Comparison of ENCODE assay signal across 7 cellular contexts in genomic region chr11:111299111-111300026, GRCh38. TPM values are rescaled to one million over a fixed set of nuclear protein-coding genes. Genes with fewer than 3 reads are reported as not detected.
DNase-seq lines count a peak whose midpoint lies in the region; ATAC-seq and TF ChIP-seq lines count a peak whose summit lies in the region.

No MANE protein-coding gene starts in this region.

- ATAC-seq in GM18498 (IDR thresholded peaks at IDR 0.05; ENCODE audit: unreplicated experiment) (peak; percentile 61), HG02870 (IDR thresholded peaks at IDR 0.05; ENCODE audit: unreplicated experiment) (peak; percentile 38), GM21526 (IDR thresholded peaks at IDR 0.05; ENCODE audit: low FRiP score, unreplicated experiment) (no peak)

- TF ChIP-seq CTCF in VCaP (conservative IDR thresholded peaks at IDR 0.05), result no peak

- DNase-seq in glomerular visceral epithelial cell (ENCODE audit: extremely low spot score) (peak; percentile 4), occipital lobe (lab: John Stamatoyannopoulos, UW) (peak; percentile 30)
- DNase-seq in stimulated activated naive CD4-positive, alpha-beta T cell treated with Interleukin-2 at 50 U/mL for 16 hours (lab: John Stamatoyannopoulos, UW), result no peak

- peak overlapping the region; percentile 95 for H3K27ac ChIP-seq in VCaP

RNA-seq across cellular contexts. Expression of gene POU2AF3, which starts 1.0 kb away (rescaled TPM):
- 0.47 TPM for total RNA-seq in occipital lobe

RNA-seq across cellular contexts. Expression of gene POU2AF2, which starts 53.8 kb away (rescaled TPM):
- total RNA-seq in occipital lobe, result not detected
